28 cellular contexts compared by ENCODE assay signal in the genomic region with DNA sequence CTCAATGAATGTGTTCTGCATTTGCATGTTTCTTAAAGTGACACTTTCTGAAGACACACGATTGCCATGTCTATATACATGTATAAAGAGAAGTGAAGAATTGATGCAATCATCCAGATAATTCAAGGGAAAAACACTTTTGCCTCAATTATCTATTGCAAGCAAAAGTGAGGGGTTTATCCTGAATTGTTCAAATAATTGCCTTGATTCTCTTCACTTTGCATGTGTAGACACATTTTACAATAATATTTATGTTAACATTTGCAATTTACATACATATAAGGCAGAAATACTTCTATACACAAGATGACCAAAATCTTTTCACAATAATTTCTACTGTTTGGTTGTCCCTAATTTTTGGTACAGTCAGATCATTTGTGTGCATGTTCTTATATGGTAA.
"Had no signal": no experiment of that assay in that cellular context is flagged by ENCODE, and none has a peak within 500 bp of the region (broad histone marks: within the 10 kb centered on the region; RNA-seq: fewer than 3 reads in every experiment).

No MANE protein-coding gene starts in this region.

- H3K27me3 Mint-ChIP-seq: progenitor cell of endocrine pancreas; stimulated activated naive CD8-positive, alpha-beta T cell treated with anti-CD3 and anti-CD28 coated beads, Interleukin-15, amount 100 ng/mL, for 72 hours had no signal

- H3K4me3 Mint-ChIP-seq: natural killer cell; nephron; neural progenitor cell; stimulated activated memory B cell treated with anti-CD40 and anti-IgM and Interleukin-4, amounts not matched to agents 10 μg/mL and 1 μg/mL and 100 μg/mL, for 72 hours; stimulated activated naive CD8-positive, alpha-beta T cell treated with anti-CD3 and anti-CD28 coated beads, Interleukin-15, amount 100 ng/mL, for 72 hours; type B pancreatic cell had no signal

- H3K27ac Mint-ChIP-seq: natural killer cell; nephron; neural progenitor cell; progenitor cell of endocrine pancreas; stimulated activated memory B cell treated with anti-CD40 and anti-IgM and Interleukin-4, amounts not matched to agents 10 μg/mL and 1 μg/mL and 100 μg/mL, for 72 hours; stimulated activated naive CD8-positive, alpha-beta T cell treated with anti-CD3 and anti-CD28 coated beads, Interleukin-15, amount 100 ng/mL, for 72 hours; type B pancreatic cell had no signal

- H3K4me1 Mint-ChIP-seq: nephron had no signal

- DNase-seq: natural killer cell; occipital lobe; ovary; posterior cingulate gyrus; psoas muscle; right cardiac atrium; right lobe of liver; sigmoid colon; small intestine; stimulated activated CD4-positive, alpha-beta T cell treated with anti-CD3 and anti-CD28 coated beads, Interleukin-15, amount 100 ng/mL, for 24 hours; stimulated activated CD4-positive, alpha-beta T cell treated with anti-CD3 and anti-CD28 coated beads, Interleukin-2, amount 100 ng/mL, for 24 hours; stimulated activated CD4-positive, alpha-beta T cell treated with anti-CD3 and anti-CD28 coated beads, Interleukin-2, amount 100 ng/mL, for 48 hours; stimulated activated CD4-positive, alpha-beta T cell treated with anti-CD3 and anti-CD28 coated beads, Interleukin-4, amount 100 ng/mL, for 24 hours; stimulated activated CD8-positive, alpha-beta memory T cell treated with anti-CD3 and anti-CD28 coated beads, Interleukin-4, amount 100 ng/mL, for 48 hours; stimulated activated naive CD4-positive, alpha-beta T cell; stimulated activated naive CD8-positive, alpha-beta T cell treated with anti-CD3 and anti-CD28 coated beads, Interleukin-15, amount 100 ng/mL, for 72 hours; stimulated activated naive CD8-positive, alpha-beta T cell treated with anti-CD3 and anti-CD28 coated beads, Interleukin-15, Interleukin-2, amounts not matched to agents 100 U/mL and 50 U/mL, for 24 hours; substantia nigra; testis; tibial artery; transverse colon; upper lobe of right lung; uterus had no signal

- H3K36me3 Mint-ChIP-seq: natural killer cell; neural progenitor cell; stimulated activated memory B cell treated with anti-CD40 and anti-IgM and Interleukin-4, amounts not matched to agents 10 μg/mL and 1 μg/mL and 100 μg/mL, for 72 hours; type B pancreatic cell had no signal

- H3K9me3 Mint-ChIP-seq: natural killer cell; nephron; neural progenitor cell; stimulated activated memory B cell treated with anti-CD40 and anti-IgM and Interleukin-4, amounts not matched to agents 10 μg/mL and 1 μg/mL and 100 μg/mL, for 72 hours; stimulated activated naive CD8-positive, alpha-beta T cell treated with anti-CD3 and anti-CD28 coated beads, Interleukin-15, amount 100 ng/mL, for 72 hours; type B pancreatic cell had no signal
